ENCODE assay signal across 1 cellular context in the genomic region with DNA sequence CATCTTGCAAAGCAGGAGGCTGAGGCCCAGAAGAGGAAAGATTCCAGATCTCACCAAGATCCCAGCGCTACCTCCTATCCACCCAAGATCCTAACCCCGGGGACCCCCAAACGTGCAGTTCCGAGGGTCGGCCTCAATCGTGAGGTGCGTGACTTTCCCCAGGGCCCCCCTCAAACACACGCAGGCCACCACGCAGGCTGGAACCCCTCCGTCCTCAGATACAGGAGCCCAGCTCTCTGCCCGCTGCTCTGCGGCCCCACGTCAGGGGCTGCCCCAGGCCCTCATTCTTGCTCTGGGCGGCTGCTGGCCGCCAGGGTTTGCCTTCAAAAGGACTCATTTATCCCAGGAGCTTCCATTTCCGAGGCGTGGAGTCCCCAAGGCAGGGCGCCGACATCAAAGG.
TF ChIP-seq lines count a peak whose summit lies in the region.

No MANE protein-coding gene starts in this region.

TF ChIP-seq in HepG2, 621 proteins besides CTCF, POLR2A, EP300 and RAD21:
- peak; percentile 82 for TF ChIP-seq AGO1 (IDR thresholded peaks at IDR 0.05; ENCODE audit: low read depth, low read length, poor library complexity, severe bottlenecking)
- TF ChIP-seq EHMT2 (IDR thresholded peaks at IDR 0.05; ENCODE audit: borderline replicate concordance, low read depth, low read length) = no peak
- TF ChIP-seq POLR2G (IDR thresholded peaks at IDR 0.05; ENCODE audit: low read depth, low read length) = peak; percentile 37; the same call in 1 of the 2 replicates
- no peak for TF ChIP-seq KDM3A (CRISPR knock-in tag; IDR thresholded peaks at IDR 0.05; ENCODE audit: low read depth)
- no peak for TF ChIP-seq BRD4 (CRISPR knock-in tag; IDR thresholded peaks at IDR 0.05)
- TF ChIP-seq HNRNPLL (IDR thresholded peaks at IDR 0.05; ENCODE audit: low read depth, low read length, poor library complexity, severe bottlenecking) = peak; percentile 25
- TF ChIP-seq, protein P1, sequence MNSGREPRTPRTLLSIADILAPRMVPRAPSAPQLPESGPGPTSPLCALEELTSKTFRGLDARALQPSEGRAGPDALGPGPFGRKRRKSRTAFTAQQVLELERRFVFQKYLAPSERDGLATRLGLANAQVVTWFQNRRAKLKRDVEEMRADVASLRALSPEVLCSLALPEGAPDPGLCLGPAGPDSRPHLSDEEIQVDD (CRISPR knock-in tag; IDR thresholded peaks at IDR 0.05; ENCODE audit: borderline replicate concordance) = no peak
- no peak for TF ChIP-seq CBFB (CRISPR knock-in tag; IDR thresholded peaks at IDR 0.05)
- no peak for TF ChIP-seq NCOA1 (CRISPR knock-in tag; IDR thresholded peaks at IDR 0.05)
